8 cellular contexts compared by ENCODE assay signal in genomic region chr15:64381000-64381751, GRCh38. TPM values are rescaled to one million over a fixed set of nuclear protein-coding genes. Genes with fewer than 3 reads are reported as not detected.
A peak's percentile ranks its signal among the peaks of the same experiment; 100 is the strongest.
DNase-seq lines count a peak whose midpoint lies in the region; ATAC-seq and TF ChIP-seq lines count a peak whose summit lies in the region.

A gene with protein sequence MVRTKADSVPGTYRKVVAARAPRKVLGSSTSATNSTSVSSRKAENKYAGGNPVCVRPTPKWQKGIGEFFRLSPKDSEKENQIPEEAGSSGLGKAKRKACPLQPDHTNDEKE (minus strand): TSS chr15:64381441. CDS start chr15:64381371, 70 bp downstream.

- H3K79me2 ChIP-seq in osteoblast (ENCODE audit: insufficient read depth, low read length): peaks cover 14% of the 10 kb centered on the region

- peak; percentile 98 for ATAC-seq in HG02678 (IDR thresholded peaks at IDR 0.05; ENCODE audit: unreplicated experiment)
- ATAC-seq in activated naive CD4-positive, alpha-beta T cell treated with anti-CD3 and anti-CD28 coated beads, Interleukin-2, amount 50 U/mL, for 72 hours: peak; percentile 99

- under 1% methylated on average over 38 of the region's 38 CpGs for WGBS in thymus

- peak within 1 kb of the TSS; percentile 87 for H3K4me2 ChIP-seq in osteoblast (ENCODE audit: insufficient read depth, low read length)

- H3K27ac ChIP-seq in osteoblast (ENCODE audit: low read depth, low read length) (peak within 1 kb of the TSS; percentile 8), thymus (ENCODE audit: low read depth) (no peak within 1 kb of the TSS)

- no peaks in the 10 kb centered on the region for H4K20me1 ChIP-seq in osteoblast (ENCODE audit: insufficient read depth, low read length)

- no peaks in the 10 kb centered on the region for H3K9me3 Mint-ChIP-seq in activated naive CD4-positive, alpha-beta T cell treated with anti-CD3 and anti-CD28 coated beads, Interleukin-2, amount 50 U/mL, for 72 hours
- H3K9me3 Mint-ChIP-seq in glutamatergic neuron (ENCODE audit: unreplicated experiment): peaks cover 2% of the 10 kb centered on the region

- H3K4me1 ChIP-seq in osteoblast (ENCODE audit: insufficient read depth, low read length) (peaks cover 21% of the 10 kb centered on the region), thymus (ENCODE audit: control insufficient read depth, insufficient read depth, low read length) (peaks cover 4% of the 10 kb centered on the region)

- H3K36me3 ChIP-seq in osteoblast (ENCODE audit: insufficient read depth, low read length) (no peaks in the 10 kb centered on the region), thymus (ENCODE audit: control insufficient read depth, insufficient read depth) (peaks cover 3% of the 10 kb centered on the region)

- H3K27ac Mint-ChIP-seq in activated naive CD4-positive, alpha-beta T cell treated with anti-CD3 and anti-CD28 coated beads, Interleukin-2, amount 50 U/mL, for 72 hours: peak within 1 kb of the TSS; percentile 82 to 97
- peak within 1 kb of the TSS; percentile 38 for H3K27ac Mint-ChIP-seq in glutamatergic neuron (ENCODE audit: unreplicated experiment)

- peaks cover 2% of the 10 kb centered on the region for H3K27me3 Mint-ChIP-seq in glutamatergic neuron (ENCODE audit: unreplicated experiment)

- H3K4me3 Mint-ChIP-seq in glutamatergic neuron (ENCODE audit: unreplicated experiment): peak within 1 kb of the TSS; percentile 96

- peak; percentile 97 for DNase-seq in GM12865 (ENCODE audit: low read depth)
- DNase-seq in NCI-H1105 treated with DMSO at 0.1 percent for 48 hours (lab: John Stamatoyannopoulos, UW): peak; percentile 99
- peak; percentile 92 for DNase-seq in SKM-1 treated with dmso at 0.1 percent for 144 hours (lab: John Stamatoyannopoulos, UW; ENCODE audit: unreplicated experiment)
- peak; percentile 94 to 96 for DNase-seq in activated naive CD4-positive, alpha-beta T cell treated with anti-CD3 and anti-CD28 coated beads, Interleukin-2, amount 50 U/mL, for 72 hours (ENCODE audit: low spot score in 2 of 2)
- DNase-seq in glutamatergic neuron: peak; percentile 94
- DNase-seq in osteoblast (ENCODE audit: insufficient read length, low spot score, missing footprints): peak; percentile 99

- peak within 1 kb of the TSS; percentile 96 for H2AFZ ChIP-seq in osteoblast (ENCODE audit: low read length)

- H3K36me3 Mint-ChIP-seq in activated naive CD4-positive, alpha-beta T cell treated with anti-CD3 and anti-CD28 coated beads, Interleukin-2, amount 50 U/mL, for 72 hours: peaks cover 18 to 28% of the 10 kb centered on the region in 2 donors
- no peaks in the 10 kb centered on the region for H3K36me3 Mint-ChIP-seq in glutamatergic neuron (ENCODE audit: unreplicated experiment)

- peaks cover 9% of the 10 kb centered on the region for H3K4me1 Mint-ChIP-seq in glutamatergic neuron (ENCODE audit: low read depth, unreplicated experiment)

- H3K4me3 ChIP-seq in GM12865 (ENCODE audit: low read depth, low read length) (peak within 1 kb of the TSS; percentile 82), osteoblast (ENCODE audit: insufficient read depth, low read length) (peak within 1 kb of the TSS; percentile 83), thymus (ENCODE audit: low read length) (peak within 1 kb of the TSS; percentile 66)

- no peak for TF ChIP-seq CTCF in GM12865 (IDR thresholded peaks at IDR 0.05; ENCODE audit: insufficient read depth, low read depth, low read length, missing control alignments)
- no peak for TF ChIP-seq CTCF in glutamatergic neuron (IDR thresholded peaks at IDR 0.05; ENCODE audit: partially characterized antibody, unreplicated experiment)
- no peak for TF ChIP-seq CTCF in osteoblast (IDR thresholded peaks at IDR 0.05; ENCODE audit: extremely low read depth, low read depth, low read length)

- H3K27me3 ChIP-seq in osteoblast (ENCODE audit: insufficient read depth, low read length) (no peaks in the 10 kb centered on the region), thymus (ENCODE audit: control insufficient read depth, insufficient read depth) (no peaks in the 10 kb centered on the region)

- no peaks in the 10 kb centered on the region for H3K9me3 ChIP-seq in osteoblast (ENCODE audit: low read depth, low read length)
- no peaks in the 10 kb centered on the region for H3K9me3 ChIP-seq in thymus (ENCODE audit: control insufficient read depth)

RNA-seq across cellular contexts. Expression of the gene that starts here (rescaled TPM):
- total RNA-seq in activated naive CD4-positive, alpha-beta T cell treated with anti-CD3 and anti-CD28 coated beads, Interleukin-2, amount 50 U/mL, for 72 hours: 100 to 1,000 TPM; 100 to 115 TPM
- 4.7 TPM for total RNA-seq in glutamatergic neuron (ENCODE audit: unreplicated experiment)
- total RNA-seq in osteoblast: 20.6 and 29.2 TPM in 2 replicates
- 22.8 TPM for polyA plus RNA-seq in thymus
